Comparison of ENCODE assay signal across 8 cellular contexts in the genomic region with DNA sequence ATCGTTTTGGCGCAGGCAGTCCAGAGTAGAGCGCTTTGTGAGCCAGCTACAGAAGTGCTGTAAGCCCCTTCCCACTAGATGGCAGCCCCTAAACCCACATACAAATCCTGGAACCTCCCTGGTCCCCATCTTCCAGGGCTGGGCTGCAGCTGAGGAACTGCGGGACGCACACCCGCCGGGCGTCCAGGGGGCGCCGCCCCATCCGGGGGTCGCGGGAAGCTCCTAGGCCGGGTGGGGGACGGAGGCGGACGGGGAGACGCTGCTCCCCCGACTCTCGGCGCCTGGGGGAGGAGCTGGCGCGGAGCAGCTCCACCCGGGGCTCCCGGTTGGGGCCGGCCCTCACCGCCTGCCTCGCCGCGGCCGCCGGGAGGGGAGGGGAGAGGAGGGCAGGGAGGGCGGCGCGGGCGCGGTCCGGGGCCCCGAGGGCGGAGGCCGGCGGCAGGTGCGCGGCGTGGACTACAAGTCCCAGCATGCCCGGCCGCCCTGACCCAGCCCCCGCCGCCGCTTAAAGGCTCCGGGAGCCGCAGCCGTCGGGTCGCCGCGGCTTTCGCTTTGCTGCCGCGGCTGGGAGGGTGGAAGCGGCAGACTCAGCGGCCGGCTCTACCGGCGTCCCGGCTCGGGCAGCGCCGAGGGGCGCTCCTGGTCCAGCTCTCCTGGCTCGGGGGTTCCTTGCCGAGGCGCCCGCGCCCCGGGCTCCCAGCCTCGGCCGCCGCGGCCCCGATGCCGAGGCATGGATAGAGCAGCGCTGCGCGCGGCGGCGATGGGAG.
DNase-seq lines count a peak whose midpoint lies in the region; ATAC-seq lines count a peak whose summit lies in the region.

A gene (plus strand): TSS at position 535 of the 767 bp plus-strand sequence. CDS start 196 bp downstream, at position 731.

- DNase-seq in NCI-H2081 (lab: John Stamatoyannopoulos, UW) (peak; percentile 23 to 45), NCI-H2081 treated with DMSO at 0.1 percent for 48 hours (lab: John Stamatoyannopoulos, UW) (no peak), NCI-H2227 (lab: John Stamatoyannopoulos, UW; ENCODE audit: unreplicated experiment) (peak; percentile 81), cerebellar cortex (ENCODE audit: low spot score) (peak; percentile 74), kidney glomerular epithelial cell (lab: John Stamatoyannopoulos, UW) (peak; percentile 38)
- peak; percentile 83 for DNase-seq in activated CD4-positive, CD25-positive, alpha-beta regulatory T cell treated with anti-CD3 and anti-CD28 coated beads, Interleukin-2, amount 50 U/mL, for 72 hours
- peak; percentile 73 to 81 for DNase-seq in stimulated activated CD4-positive, alpha-beta T cell treated with anti-CD3 and anti-CD28 coated beads, Interleukin-15, amount 100 ng/mL, for 48 hours (ENCODE audit: low read depth in 2 of 2)

- ATAC-seq in HG02981 (IDR thresholded peaks at IDR 0.05; ENCODE audit: unreplicated experiment): peak; percentile 88
